ENCODE assay signal across 29 cellular contexts in genomic region chrX:47585273-47585672, GRCh38. TPM values are rescaled to one million over a fixed set of nuclear protein-coding genes. Genes with fewer than 3 reads are reported as not detected.
DNase-seq lines count a peak whose midpoint lies in the region; ATAC-seq and TF ChIP-seq lines count a peak whose summit lies in the region.
"Had no signal": no experiment of that assay in that cellular context is flagged by ENCODE, and none has a peak within 500 bp of the region (broad histone marks: within the 10 kb centered on the region; RNA-seq: fewer than 3 reads in every experiment).

No MANE protein-coding gene starts in this region.

- H4K91ac ChIP-seq in mesenchymal stem cell (ENCODE audit: low read length): no peak overlapping the region

- H3K9me3 ChIP-seq in mesenchymal stem cell (ENCODE audit: control insufficient read depth, low read length): no peaks in the 10 kb centered on the region
- H3K9me3 ChIP-seq: A549, esophagus muscularis mucosa, gastroesophageal sphincter, testis had no signal

- DNase-seq in HFF-Myc (ENCODE audit: extremely low read depth, low read depth) (no peak), choroid plexus epithelial cell (ENCODE audit: low read depth) (no peak), mesenchymal stem cell (no peak), islet precursor cell (no peak)
- no peak for DNase-seq in activated naive CD4-positive, alpha-beta T cell (lab: John Stamatoyannopoulos, UW)
- DNase-seq in NK-92 treated with Interleukin-12 subunit alpha and Interleukin-12 subunit beta, amount 100 ng/mL, for 24 hours (lab: John Stamatoyannopoulos, UW): no peak
- DNase-seq: activated CD4-positive, alpha-beta T cell treated with anti-CD3 and anti-CD28 coated beads for 36 hours; activated CD8-positive, alpha-beta T cell treated with anti-CD3 and anti-CD28 coated beads for 36 hours; anterior cingulate cortex; CD4-positive, alpha-beta memory T cell; central memory CD4-positive, alpha-beta T cell; hippocampal formation; Karpas-422; MV-4-11; NCI-H1436 treated with DMSO at 0.1 percent for 48 hours; NCI-H2107; NCI-H345; NCI-H69; stimulated activated CD8-positive, alpha-beta memory T cell treated with anti-CD3 and anti-CD28 coated beads, Interleukin-4, amount 100 ng/mL, for 48 hours; SW 1271; testis had no signal

- no peak overlapping the region for H2AFZ ChIP-seq in ACC112 (ENCODE audit: low read length, unreplicated experiment)
- no peak overlapping the region for H2AFZ ChIP-seq in mesenchymal stem cell (ENCODE audit: low read depth, low read length)

- peak overlapping the region; percentile 91 for H3K9ac ChIP-seq in mesenchymal stem cell (ENCODE audit: low read length)

- H3K79me2 ChIP-seq in ACC112 (ENCODE audit: control insufficient read depth, insufficient read depth, low read length, unreplicated experiment): peaks cover 22% of the 10 kb centered on the region

- H3K79me1 ChIP-seq in mesenchymal stem cell (replicated peaks; ENCODE audit: low read length, poor library complexity, severe bottlenecking): peaks cover 3% of the 10 kb centered on the region

- H3K23ac ChIP-seq in mesenchymal stem cell (ENCODE audit: low read length in 2 of 2): no peak overlapping the region

- no peak overlapping the region for H3K4ac ChIP-seq in mesenchymal stem cell (ENCODE audit: low read depth in 1 of 2, low read length in 2 of 2)

- WGBS in mesenchymal stem cell: 97% methylated on average over 16 of the region's 16 CpGs

- no peak overlapping the region for H3K14ac ChIP-seq in mesenchymal stem cell (ENCODE audit: low read length in 2 of 2)

- H2BK5ac ChIP-seq in mesenchymal stem cell (ENCODE audit: low read depth, low read length, poor library complexity, severe bottlenecking): no peak overlapping the region

- H3K27me3 ChIP-seq in ACC112 (ENCODE audit: insufficient read depth, low read length) (no peaks in the 10 kb centered on the region), mesenchymal stem cell (ENCODE audit: control insufficient read depth in 1 of 2, insufficient read depth in 1 of 2, low read length in 2 of 2) (peaks cover 0 to 7% of the 10 kb centered on the region in 2 experiments)
- H3K27me3 ChIP-seq: esophagus muscularis mucosa, gastroesophageal sphincter, testis had no signal

- H3K27ac ChIP-seq in ACC112 (ENCODE audit: low read depth, low read length) (peak overlapping the region; percentile 62), mesenchymal stem cell (ENCODE audit: low read length, poor library complexity, severe bottlenecking) (no peak overlapping the region)
- H3K27ac ChIP-seq: A549, gastroesophageal sphincter, testis had no signal

- H2AK5ac ChIP-seq in mesenchymal stem cell (ENCODE audit: low read length, severe bottlenecking): no peak overlapping the region

- H2BK120ac ChIP-seq in mesenchymal stem cell (ENCODE audit: low read depth, low read length): no peak overlapping the region

- H2BK12ac ChIP-seq in mesenchymal stem cell (ENCODE audit: low read length in 2 of 2): no peak overlapping the region

- H3K4me2 ChIP-seq in mesenchymal stem cell (ENCODE audit: low read length, poor library complexity, severe bottlenecking): no peak overlapping the region
- H3K4me2 ChIP-seq: A549 had no signal

- H3K4me1 ChIP-seq in ACC112 (ENCODE audit: control insufficient read depth, insufficient read depth, low read length, unreplicated experiment) (peaks cover 21% of the 10 kb centered on the region), mesenchymal stem cell (ENCODE audit: control insufficient read depth, insufficient read depth, low read depth, low read length) (peaks cover 12% of the 10 kb centered on the region)

- H2BK15ac ChIP-seq in mesenchymal stem cell (ENCODE audit: low read depth, poor library complexity, severe bottlenecking): no peak overlapping the region

- TF ChIP-seq CTCF in HFF-Myc (IDR thresholded peaks at IDR 0.05; ENCODE audit: low read depth, low read length, missing control alignments) (no peak), choroid plexus epithelial cell (conservative IDR thresholded peaks at IDR 0.05; ENCODE audit: low read depth, low read length) (no peak)

- no peak for ATAC-seq in HG02852 (IDR thresholded peaks at IDR 0.05; ENCODE audit: unreplicated experiment)
- ATAC-seq: A549; activated CD4-positive, alpha-beta T cell treated with anti-CD3 and anti-CD28 coated beads for 36 hours; activated CD8-positive, alpha-beta T cell treated with anti-CD3 and anti-CD28 coated beads for 36 hours; gastroesophageal sphincter; left lobe of liver; Panc1; right cardiac atrium had no signal

- H3K4me3 ChIP-seq in ACC112 (ENCODE audit: low read depth, low read length) (peak overlapping the region; percentile 79), HFF-Myc (replicated peaks; ENCODE audit: low read depth, low read length) (peak overlapping the region; percentile 11), choroid plexus epithelial cell (ENCODE audit: low read depth, low read length) (peak overlapping the region; percentile 75), mesenchymal stem cell (ENCODE audit: insufficient read depth in 1 of 2, low read depth in 1 of 2, low read length in 2 of 2) (peak overlapping the region in 1 of 2 experiments; percentile 80)
- H3K4me3 ChIP-seq: A549, esophagus muscularis mucosa, gastroesophageal sphincter, testis had no signal

- no peak overlapping the region for H4K8ac ChIP-seq in mesenchymal stem cell (ENCODE audit: low read length)

- H3K18ac ChIP-seq in mesenchymal stem cell (ENCODE audit: low read depth in 1 of 2, low read length in 2 of 2): no peak overlapping the region

- H3K36me3 ChIP-seq in ACC112 (ENCODE audit: insufficient read depth, low read length): no peaks in the 10 kb centered on the region
- H3K36me3 ChIP-seq in mesenchymal stem cell (ENCODE audit: control insufficient read depth in 1 of 2, insufficient read depth in 2 of 2, low read depth in 1 of 2, low read length in 2 of 2): peaks cover 19 to 24% of the 10 kb centered on the region in 2 experiments

RNA-seq across cellular contexts. Expression of gene TIMP1, which starts 3.0 kb away (rescaled TPM):
- polyA plus RNA-seq in mesenchymal stem cell (2013, experiment 1 of 2): 826 TPM
- polyA plus RNA-seq in mesenchymal stem cell (2013, experiment 2 of 2): 856 TPM

RNA-seq across cellular contexts. Expression of gene ARAF, which starts 24.3 kb away (rescaled TPM):
- polyA plus RNA-seq in mesenchymal stem cell (2013, experiment 1 of 2): 54.0 TPM
- 53.1 TPM for polyA plus RNA-seq in mesenchymal stem cell (2013, experiment 2 of 2)

RNA-seq across cellular contexts. Expression of gene SYN1, which starts 34.4 kb away (rescaled TPM):
- polyA plus RNA-seq in mesenchymal stem cell (2013, experiment 1 of 2): 5.5 TPM
- 5.5 TPM for polyA plus RNA-seq in mesenchymal stem cell (2013, experiment 2 of 2)

RNA-seq across cellular contexts. Expression of gene CFP, which starts 44.5 kb away (rescaled TPM):
- polyA plus RNA-seq in mesenchymal stem cell (2013, experiment 1 of 2): 0.36 TPM
- 0.26 TPM for polyA plus RNA-seq in mesenchymal stem cell (2013, experiment 2 of 2)
